Comparison of ENCODE assay signal across 8 cellular contexts in the genomic region with DNA sequence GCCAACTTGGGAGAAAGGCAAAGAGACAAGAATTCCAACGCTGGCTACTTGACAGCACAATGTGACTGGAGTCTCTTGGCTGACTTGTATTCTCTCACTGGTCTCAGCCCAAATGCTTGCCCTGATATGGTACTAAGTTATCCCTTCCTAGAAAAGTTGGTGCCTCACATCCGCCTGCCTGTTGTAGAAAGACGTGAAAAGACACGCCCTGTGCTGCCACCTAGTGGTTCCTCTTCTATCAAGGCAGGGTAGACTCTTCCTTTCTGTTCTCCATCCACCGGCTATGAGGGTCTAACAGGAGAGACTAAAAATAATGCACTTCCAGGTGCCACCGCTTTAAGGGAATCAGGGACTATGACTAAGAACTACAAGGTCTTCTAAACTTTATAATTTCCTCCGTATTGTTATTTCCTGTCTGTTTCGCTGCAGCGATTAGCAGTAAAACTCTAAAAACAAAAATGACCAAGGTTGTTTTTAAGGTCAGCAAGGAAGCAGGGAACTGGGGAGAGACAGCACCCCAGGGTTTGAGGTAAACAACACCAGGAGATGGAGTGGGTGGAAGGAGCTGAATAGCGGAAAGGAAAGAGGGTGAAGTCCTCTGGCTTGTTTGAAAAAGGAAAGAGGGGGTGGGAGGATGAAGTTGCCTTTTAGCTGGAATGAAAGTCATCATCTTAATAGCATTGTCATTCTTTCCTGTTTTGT.
DNase-seq lines count a peak whose midpoint lies in the region; ATAC-seq and TF ChIP-seq lines count a peak whose summit lies in the region.

No MANE protein-coding gene starts in this region.

- peak; percentile 61 for ATAC-seq in HG03045 (IDR thresholded peaks at IDR 0.05; ENCODE audit: unreplicated experiment)
- no peak for ATAC-seq in HG03095 (IDR thresholded peaks at IDR 0.05; ENCODE audit: unreplicated experiment)

- in situ Hi-C loops in T47D (cut with HindIII; ENCODE audit: low pct_unique_long_range_greater_than_20kb, low sequenced_read_pairs): no loop called here

- DNase-seq in ELF-1 (ENCODE audit: low read depth, low spot score) (peak; percentile 92), NCI-H2227 (lab: John Stamatoyannopoulos, UW; ENCODE audit: unreplicated experiment) (peak; percentile 87), T47D (ENCODE audit: low read depth in 1 of 2, low spot score in 1 of 2) (peak; percentile 76 to 90), inferior parietal cortex (ENCODE audit: extremely low spot score) (peak; percentile 97)
- DNase-seq in stimulated activated CD4-positive, alpha-beta T cell treated with anti-CD3 and anti-CD28 coated beads, Interleukin-12 subunit alpha, Interleukin-12 subunit beta, amount 100 ng/mL, for 4 hours: peak; percentile 79

- peak; percentile 86 for TF ChIP-seq CTCF in VCaP (conservative IDR thresholded peaks at IDR 0.05)

- H3K27ac ChIP-seq in VCaP: no peak overlapping the region; the same call in 1 of the 2 replicates
